31 cellular contexts compared by ENCODE assay signal in the genomic region with DNA sequence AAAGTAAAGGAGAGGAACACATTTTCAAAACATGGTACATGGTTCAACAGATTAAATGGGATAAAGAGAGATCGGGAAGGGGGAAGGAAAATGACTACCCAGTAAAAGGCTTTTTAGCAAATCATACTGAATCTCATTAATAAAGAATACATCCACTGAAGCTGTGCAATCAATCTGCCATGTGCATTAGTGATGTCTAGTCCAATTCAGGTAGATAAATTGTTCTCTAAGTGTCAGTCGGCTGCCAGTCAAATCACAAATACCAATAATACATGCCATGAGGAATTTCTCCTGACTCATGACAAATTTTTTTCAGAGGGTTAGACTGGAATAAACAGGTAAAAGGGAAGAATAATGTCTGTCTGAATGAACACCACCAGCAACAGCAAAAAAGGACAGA. TPM values are rescaled to one million over a fixed set of nuclear protein-coding genes. Genes with fewer than 3 reads are reported as not detected.
"Had no signal": no experiment of that assay in that cellular context is flagged by ENCODE, and none has a peak within 500 bp of the region (broad histone marks: within the 10 kb centered on the region; RNA-seq: fewer than 3 reads in every experiment).

No MANE protein-coding gene starts in this region.

- H3K27ac ChIP-seq: colonic mucosa, coronary artery, dorsolateral prefrontal cortex, epithelial cell of prostate, esophagus muscularis mucosa, esophagus squamous epithelium, foreskin keratinocyte, gastrocnemius medialis, gastroesophageal sphincter, heart left ventricle, heart right ventricle had no signal

- H3K4me1 ChIP-seq: colonic mucosa, esophagus muscularis mucosa, esophagus squamous epithelium, foreskin keratinocyte, gastrocnemius medialis, gastroesophageal sphincter, heart left ventricle, heart right ventricle had no signal

- H3K9me3 Mint-ChIP-seq: dendritic cell treated with granulocyte-macrophage colony-stimulating factor and Interleukin-4, amounts not matched to agents 40 ng/mL and 50 ng/mL, for 4 days; effector memory CD8-positive, alpha-beta T cell; endodermal cell had no signal

- H3K27me3 Mint-ChIP-seq: dendritic cell treated with granulocyte-macrophage colony-stimulating factor and Interleukin-4, amounts not matched to agents 40 ng/mL and 50 ng/mL, for 4 days had no signal

- H3K4me3 ChIP-seq: colonic mucosa, coronary artery, dorsolateral prefrontal cortex, esophagus muscularis mucosa, esophagus squamous epithelium, gastrocnemius medialis, gastroesophageal sphincter, heart left ventricle, heart right ventricle had no signal

- H3K4me3 Mint-ChIP-seq: dendritic cell treated with granulocyte-macrophage colony-stimulating factor and Interleukin-4, amounts not matched to agents 40 ng/mL and 50 ng/mL, for 4 days; effector memory CD8-positive, alpha-beta T cell; endodermal cell had no signal

- DNase-seq: colonic mucosa; cortex of kidney; dermis blood vessel endothelial cell; dorsolateral prefrontal cortex; effector CD4-positive, alpha-beta T cell; effector CD8-positive, alpha-beta T cell; effector memory CD4-positive, alpha-beta T cell; effector memory CD8-positive, alpha-beta T cell; endodermal cell; erythroblast; esophagus squamous epithelium; foreskin fibroblast; foreskin keratinocyte; foreskin melanocyte; gastrocnemius medialis; glutamatergic neuron; head of caudate nucleus; heart left ventricle; heart right ventricle had no signal

- H3K27ac Mint-ChIP-seq: dendritic cell treated with granulocyte-macrophage colony-stimulating factor and Interleukin-4, amounts not matched to agents 40 ng/mL and 50 ng/mL, for 4 days; effector memory CD8-positive, alpha-beta T cell; endodermal cell had no signal

- ATAC-seq: effector memory CD8-positive, alpha-beta T cell; esophagus mucosa; foreskin keratinocyte; gastrocnemius medialis; gastroesophageal sphincter; heart left ventricle; heart right ventricle had no signal

- H3K4me1 Mint-ChIP-seq: endodermal cell had no signal

- H3K27me3 ChIP-seq: colonic mucosa, dorsolateral prefrontal cortex, esophagus muscularis mucosa, esophagus squamous epithelium, foreskin keratinocyte, gastrocnemius medialis, gastroesophageal sphincter, heart left ventricle, heart right ventricle had no signal

- H3K36me3 ChIP-seq: colonic mucosa, esophagus muscularis mucosa, esophagus squamous epithelium, gastrocnemius medialis, gastroesophageal sphincter, heart left ventricle, heart right ventricle had no signal

- H3K9me3 ChIP-seq: colonic mucosa, esophagus muscularis mucosa, esophagus squamous epithelium, gastrocnemius medialis, gastroesophageal sphincter, heart left ventricle, heart right ventricle had no signal

RNA-seq across cellular contexts. Expression of a gene that starts 22.6 kb away (rescaled TPM):
- total RNA-seq: dermis blood vessel endothelial cell, dermis microvascular lymphatic vessel endothelial cell, endodermal cell, endothelial cell of umbilical vein, epithelial cell of proximal tubule, fibroblast of lung, fibroblast of villous mesenchyme, foreskin keratinocyte, glomerular endothelial cell, heart left ventricle had no signal
- polyA plus RNA-seq: endothelial cell of umbilical vein, fibroblast of lung, foreskin keratinocyte, heart left ventricle, heart right ventricle had no signal
